ENCODE assay signal across 1 cellular context in the genomic region with DNA sequence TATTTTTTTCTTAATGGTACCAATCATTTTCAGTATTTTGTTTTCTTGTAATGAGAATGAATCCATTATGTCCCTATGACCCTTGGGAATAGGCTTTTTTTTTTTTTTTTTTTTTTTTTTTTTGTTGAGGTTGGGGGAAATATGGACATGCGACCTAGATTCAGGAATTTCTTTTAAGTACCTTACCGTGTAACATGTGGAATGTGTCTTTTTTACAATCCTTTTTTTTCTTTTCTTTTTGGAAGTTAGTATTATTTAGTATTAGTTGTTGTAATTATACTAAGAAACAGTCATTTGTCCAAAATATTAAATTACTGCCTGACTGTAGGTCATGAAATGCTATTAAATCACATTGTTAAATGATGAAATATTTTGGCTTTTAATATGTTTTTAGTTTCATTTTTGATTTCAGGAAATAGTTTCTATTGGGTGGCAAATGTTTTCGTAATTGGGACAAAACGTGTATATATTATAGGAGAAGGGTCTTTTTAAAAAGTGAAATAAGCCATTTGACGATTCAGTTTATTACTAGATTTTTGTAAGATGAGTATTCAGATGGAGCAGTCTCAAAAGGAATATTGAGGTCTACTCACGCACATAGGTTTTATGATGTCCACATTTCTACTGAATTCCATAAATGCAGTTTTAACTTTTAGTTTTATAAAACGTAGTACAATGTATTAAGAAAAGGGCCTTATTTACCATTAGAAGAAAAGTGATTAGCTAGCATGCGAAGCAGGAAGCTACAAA.
TF ChIP-seq lines count a peak whose summit lies in the region.

No MANE protein-coding gene starts in this region.

TF ChIP-seq in GM12878, 131 proteins besides CTCF, POLR2A, EP300 and RAD21 (continued from another document and continues in another):
- TF ChIP-seq, protein P1, sequence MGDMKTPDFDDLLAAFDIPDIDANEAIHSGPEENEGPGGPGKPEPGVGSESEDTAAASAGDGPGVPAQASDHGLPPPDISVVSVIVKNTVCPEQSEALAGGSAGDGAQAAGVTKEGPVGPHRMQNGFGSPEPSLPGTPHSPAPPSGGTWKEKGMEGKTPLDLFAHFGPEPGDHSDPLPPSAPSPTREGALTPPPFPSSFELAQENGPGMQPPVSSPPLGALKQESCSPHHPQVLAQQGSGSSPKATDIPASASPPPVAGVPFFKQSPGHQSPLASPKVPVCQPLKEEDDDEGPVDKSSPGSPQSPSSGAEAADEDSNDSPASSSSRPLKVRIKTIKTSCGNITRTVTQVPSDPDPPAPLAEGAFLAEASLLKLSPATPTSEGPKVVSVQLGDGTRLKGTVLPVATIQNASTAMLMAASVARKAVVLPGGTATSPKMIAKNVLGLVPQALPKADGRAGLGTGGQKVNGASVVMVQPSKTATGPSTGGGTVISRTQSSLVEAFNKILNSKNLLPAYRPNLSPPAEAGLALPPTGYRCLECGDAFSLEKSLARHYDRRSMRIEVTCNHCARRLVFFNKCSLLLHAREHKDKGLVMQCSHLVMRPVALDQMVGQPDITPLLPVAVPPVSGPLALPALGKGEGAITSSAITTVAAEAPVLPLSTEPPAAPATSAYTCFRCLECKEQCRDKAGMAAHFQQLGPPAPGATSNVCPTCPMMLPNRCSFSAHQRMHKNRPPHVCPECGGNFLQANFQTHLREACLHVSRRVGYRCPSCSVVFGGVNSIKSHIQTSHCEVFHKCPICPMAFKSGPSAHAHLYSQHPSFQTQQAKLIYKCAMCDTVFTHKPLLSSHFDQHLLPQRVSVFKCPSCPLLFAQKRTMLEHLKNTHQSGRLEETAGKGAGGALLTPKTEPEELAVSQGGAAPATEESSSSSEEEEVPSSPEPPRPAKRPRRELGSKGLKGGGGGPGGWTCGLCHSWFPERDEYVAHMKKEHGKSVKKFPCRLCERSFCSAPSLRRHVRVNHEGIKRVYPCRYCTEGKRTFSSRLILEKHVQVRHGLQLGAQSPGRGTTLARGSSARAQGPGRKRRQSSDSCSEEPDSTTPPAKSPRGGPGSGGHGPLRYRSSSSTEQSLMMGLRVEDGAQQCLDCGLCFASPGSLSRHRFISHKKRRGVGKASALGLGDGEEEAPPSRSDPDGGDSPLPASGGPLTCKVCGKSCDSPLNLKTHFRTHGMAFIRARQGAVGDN (IDR thresholded peaks at IDR 0.05): no peak
- TF ChIP-seq SUZ12 (IDR thresholded peaks at IDR 0.05; ENCODE audit: unreplicated experiment) (no peak), STAT1 (conservative IDR thresholded peaks at IDR 0.05) (no peak), BCL11A (IDR thresholded peaks at IDR 0.05; ENCODE audit: low read depth, low read length) (no peak), ZSCAN29 (IDR thresholded peaks at IDR 0.05) (no peak), RFX5 (IDR thresholded peaks at IDR 0.05; ENCODE audit: low read depth, low read length) (no peak), ETV6 (conservative IDR thresholded peaks at IDR 0.05 in 1 of 2, IDR thresholded peaks at IDR 0.05 in 1 of 2; ENCODE audit: borderline replicate concordance in 1 of 2, low read depth in 1 of 2) (no peak), SRF (IDR thresholded peaks at IDR 0.05; ENCODE audit: low read depth in 2 of 2, low read length in 2 of 2) (no peak), YY1 (IDR thresholded peaks at IDR 0.05; ENCODE audit: low read depth, low read length) (no peak), NFYA (IDR thresholded peaks at IDR 0.05; ENCODE audit: borderline replicate concordance, low read depth, low read length) (no peak), GABPA (IDR thresholded peaks at IDR 0.05; ENCODE audit: low read depth) (no peak), HDGF (IDR thresholded peaks at IDR 0.05) (no peak), TCF12 (IDR thresholded peaks at IDR 0.05; ENCODE audit: low read depth, low read length) (no peak), RUNX3 (IDR thresholded peaks at IDR 0.05; ENCODE audit: low read length) (no peak), HDAC2 (IDR thresholded peaks at IDR 0.05) (no peak), MEF2B (IDR thresholded peaks at IDR 0.05; ENCODE audit: partially characterized antibody, poor library complexity, severe bottlenecking) (peak; percentile 53), RB1 (IDR thresholded peaks at IDR 0.05; ENCODE audit: borderline replicate concordance) (no peak), TCF3 (IDR thresholded peaks at IDR 0.05; ENCODE audit: borderline replicate concordance, insufficient read depth, low read depth, low read length) (no peak), ZNF217 (IDR thresholded peaks at IDR 0.05) (no peak), ZZZ3 (IDR thresholded peaks at IDR 0.05; ENCODE audit: control insufficient read depth, insufficient read length, low read depth) (no peak), FOXK2 (IDR thresholded peaks at IDR 0.05) (no peak)
- TF ChIP-seq, protein P2, sequence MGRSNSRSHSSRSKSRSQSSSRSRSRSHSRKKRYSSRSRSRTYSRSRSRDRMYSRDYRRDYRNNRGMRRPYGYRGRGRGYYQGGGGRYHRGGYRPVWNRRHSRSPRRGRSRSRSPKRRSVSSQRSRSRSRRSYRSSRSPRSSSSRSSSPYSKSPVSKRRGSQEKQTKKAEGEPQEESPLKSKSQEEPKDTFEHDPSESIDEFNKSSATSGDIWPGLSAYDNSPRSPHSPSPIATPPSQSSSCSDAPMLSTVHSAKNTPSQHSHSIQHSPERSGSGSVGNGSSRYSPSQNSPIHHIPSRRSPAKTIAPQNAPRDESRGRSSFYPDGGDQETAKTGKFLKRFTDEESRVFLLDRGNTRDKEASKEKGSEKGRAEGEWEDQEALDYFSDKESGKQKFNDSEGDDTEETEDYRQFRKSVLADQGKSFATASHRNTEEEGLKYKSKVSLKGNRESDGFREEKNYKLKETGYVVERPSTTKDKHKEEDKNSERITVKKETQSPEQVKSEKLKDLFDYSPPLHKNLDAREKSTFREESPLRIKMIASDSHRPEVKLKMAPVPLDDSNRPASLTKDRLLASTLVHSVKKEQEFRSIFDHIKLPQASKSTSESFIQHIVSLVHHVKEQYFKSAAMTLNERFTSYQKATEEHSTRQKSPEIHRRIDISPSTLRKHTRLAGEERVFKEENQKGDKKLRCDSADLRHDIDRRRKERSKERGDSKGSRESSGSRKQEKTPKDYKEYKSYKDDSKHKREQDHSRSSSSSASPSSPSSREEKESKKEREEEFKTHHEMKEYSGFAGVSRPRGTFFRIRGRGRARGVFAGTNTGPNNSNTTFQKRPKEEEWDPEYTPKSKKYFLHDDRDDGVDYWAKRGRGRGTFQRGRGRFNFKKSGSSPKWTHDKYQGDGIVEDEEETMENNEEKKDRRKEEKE (IDR thresholded peaks at IDR 0.05): no peak
- TF ChIP-seq, protein P3, sequence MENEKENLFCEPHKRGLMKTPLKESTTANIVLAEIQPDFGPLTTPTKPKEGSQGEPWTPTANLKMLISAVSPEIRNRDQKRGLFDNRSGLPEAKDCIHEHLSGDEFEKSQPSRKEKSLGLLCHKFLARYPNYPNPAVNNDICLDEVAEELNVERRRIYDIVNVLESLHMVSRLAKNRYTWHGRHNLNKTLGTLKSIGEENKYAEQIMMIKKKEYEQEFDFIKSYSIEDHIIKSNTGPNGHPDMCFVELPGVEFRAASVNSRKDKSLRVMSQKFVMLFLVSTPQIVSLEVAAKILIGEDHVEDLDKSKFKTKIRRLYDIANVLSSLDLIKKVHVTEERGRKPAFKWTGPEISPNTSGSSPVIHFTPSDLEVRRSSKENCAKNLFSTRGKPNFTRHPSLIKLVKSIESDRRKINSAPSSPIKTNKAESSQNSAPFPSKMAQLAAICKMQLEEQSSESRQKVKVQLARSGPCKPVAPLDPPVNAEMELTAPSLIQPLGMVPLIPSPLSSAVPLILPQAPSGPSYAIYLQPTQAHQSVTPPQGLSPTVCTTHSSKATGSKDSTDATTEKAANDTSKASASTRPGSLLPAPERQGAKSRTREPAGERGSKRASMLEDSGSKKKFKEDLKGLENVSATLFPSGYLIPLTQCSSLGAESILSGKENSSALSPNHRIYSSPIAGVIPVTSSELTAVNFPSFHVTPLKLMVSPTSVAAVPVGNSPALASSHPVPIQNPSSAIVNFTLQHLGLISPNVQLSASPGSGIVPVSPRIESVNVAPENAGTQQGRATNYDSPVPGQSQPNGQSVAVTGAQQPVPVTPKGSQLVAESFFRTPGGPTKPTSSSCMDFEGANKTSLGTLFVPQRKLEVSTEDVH (IDR thresholded peaks at IDR 0.05; ENCODE audit: low read depth, partially characterized antibody): no peak
- TF ChIP-seq, protein P4, sequence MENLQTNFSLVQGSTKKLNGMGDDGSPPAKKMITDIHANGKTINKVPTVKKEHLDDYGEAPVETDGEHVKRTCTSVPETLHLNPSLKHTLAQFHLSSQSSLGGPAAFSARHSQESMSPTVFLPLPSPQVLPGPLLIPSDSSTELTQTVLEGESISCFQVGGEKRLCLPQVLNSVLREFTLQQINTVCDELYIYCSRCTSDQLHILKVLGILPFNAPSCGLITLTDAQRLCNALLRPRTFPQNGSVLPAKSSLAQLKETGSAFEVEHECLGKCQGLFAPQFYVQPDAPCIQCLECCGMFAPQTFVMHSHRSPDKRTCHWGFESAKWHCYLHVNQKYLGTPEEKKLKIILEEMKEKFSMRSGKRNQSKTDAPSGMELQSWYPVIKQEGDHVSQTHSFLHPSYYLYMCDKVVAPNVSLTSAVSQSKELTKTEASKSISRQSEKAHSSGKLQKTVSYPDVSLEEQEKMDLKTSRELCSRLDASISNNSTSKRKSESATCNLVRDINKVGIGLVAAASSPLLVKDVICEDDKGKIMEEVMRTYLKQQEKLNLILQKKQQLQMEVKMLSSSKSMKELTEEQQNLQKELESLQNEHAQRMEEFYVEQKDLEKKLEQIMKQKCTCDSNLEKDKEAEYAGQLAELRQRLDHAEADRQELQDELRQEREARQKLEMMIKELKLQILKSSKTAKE (IDR thresholded peaks at IDR 0.05; ENCODE audit: low read depth, poor library complexity, severe bottlenecking): no peak
- TF ChIP-seq, protein P5, sequence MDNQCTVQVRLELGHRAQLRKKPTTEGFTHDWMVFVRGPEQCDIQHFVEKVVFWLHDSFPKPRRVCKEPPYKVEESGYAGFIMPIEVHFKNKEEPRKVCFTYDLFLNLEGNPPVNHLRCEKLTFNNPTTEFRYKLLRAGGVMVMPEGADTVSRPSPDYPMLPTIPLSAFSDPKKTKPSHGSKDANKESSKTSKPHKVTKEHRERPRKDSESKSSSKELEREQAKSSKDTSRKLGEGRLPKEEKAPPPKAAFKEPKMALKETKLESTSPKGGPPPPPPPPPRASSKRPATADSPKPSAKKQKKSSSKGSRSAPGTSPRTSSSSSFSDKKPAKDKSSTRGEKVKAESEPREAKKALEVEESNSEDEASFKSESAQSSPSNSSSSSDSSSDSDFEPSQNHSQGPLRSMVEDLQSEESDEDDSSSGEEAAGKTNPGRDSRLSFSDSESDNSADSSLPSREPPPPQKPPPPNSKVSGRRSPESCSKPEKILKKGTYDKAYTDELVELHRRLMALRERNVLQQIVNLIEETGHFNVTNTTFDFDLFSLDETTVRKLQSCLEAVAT (IDR thresholded peaks at IDR 0.05): peak; percentile 61; the same call in 1 of the 2 replicates
- TF ChIP-seq, protein P6, sequence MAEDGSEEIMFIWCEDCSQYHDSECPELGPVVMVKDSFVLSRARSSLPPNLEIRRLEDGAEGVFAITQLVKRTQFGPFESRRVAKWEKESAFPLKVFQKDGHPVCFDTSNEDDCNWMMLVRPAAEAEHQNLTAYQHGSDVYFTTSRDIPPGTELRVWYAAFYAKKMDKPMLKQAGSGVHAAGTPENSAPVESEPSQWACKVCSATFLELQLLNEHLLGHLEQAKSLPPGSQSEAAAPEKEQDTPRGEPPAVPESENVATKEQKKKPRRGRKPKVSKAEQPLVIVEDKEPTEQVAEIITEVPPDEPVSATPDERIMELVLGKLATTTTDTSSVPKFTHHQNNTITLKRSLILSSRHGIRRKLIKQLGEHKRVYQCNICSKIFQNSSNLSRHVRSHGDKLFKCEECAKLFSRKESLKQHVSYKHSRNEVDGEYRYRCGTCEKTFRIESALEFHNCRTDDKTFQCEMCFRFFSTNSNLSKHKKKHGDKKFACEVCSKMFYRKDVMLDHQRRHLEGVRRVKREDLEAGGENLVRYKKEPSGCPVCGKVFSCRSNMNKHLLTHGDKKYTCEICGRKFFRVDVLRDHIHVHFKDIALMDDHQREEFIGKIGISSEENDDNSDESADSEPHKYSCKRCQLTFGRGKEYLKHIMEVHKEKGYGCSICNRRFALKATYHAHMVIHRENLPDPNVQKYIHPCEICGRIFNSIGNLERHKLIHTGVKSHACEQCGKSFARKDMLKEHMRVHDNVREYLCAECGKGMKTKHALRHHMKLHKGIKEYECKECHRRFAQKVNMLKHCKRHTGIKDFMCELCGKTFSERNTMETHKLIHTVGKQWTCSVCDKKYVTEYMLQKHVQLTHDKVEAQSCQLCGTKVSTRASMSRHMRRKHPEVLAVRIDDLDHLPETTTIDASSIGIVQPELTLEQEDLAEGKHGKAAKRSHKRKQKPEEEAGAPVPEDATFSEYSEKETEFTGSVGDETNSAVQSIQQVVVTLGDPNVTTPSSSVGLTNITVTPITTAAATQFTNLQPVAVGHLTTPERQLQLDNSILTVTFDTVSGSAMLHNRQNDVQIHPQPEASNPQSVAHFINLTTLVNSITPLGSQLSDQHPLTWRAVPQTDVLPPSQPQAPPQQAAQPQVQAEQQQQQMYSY (CRISPR knock-in tag; IDR thresholded peaks at IDR 0.05): no peak
- TF ChIP-seq, protein P7, sequence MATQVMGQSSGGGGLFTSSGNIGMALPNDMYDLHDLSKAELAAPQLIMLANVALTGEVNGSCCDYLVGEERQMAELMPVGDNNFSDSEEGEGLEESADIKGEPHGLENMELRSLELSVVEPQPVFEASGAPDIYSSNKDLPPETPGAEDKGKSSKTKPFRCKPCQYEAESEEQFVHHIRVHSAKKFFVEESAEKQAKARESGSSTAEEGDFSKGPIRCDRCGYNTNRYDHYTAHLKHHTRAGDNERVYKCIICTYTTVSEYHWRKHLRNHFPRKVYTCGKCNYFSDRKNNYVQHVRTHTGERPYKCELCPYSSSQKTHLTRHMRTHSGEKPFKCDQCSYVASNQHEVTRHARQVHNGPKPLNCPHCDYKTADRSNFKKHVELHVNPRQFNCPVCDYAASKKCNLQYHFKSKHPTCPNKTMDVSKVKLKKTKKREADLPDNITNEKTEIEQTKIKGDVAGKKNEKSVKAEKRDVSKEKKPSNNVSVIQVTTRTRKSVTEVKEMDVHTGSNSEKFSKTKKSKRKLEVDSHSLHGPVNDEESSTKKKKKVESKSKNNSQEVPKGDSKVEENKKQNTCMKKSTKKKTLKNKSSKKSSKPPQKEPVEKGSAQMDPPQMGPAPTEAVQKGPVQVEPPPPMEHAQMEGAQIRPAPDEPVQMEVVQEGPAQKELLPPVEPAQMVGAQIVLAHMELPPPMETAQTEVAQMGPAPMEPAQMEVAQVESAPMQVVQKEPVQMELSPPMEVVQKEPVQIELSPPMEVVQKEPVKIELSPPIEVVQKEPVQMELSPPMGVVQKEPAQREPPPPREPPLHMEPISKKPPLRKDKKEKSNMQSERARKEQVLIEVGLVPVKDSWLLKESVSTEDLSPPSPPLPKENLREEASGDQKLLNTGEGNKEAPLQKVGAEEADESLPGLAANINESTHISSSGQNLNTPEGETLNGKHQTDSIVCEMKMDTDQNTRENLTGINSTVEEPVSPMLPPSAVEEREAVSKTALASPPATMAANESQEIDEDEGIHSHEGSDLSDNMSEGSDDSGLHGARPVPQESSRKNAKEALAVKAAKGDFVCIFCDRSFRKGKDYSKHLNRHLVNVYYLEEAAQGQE (IDR thresholded peaks at IDR 0.05; ENCODE audit: low read depth, low read length): no peak
- TF ChIP-seq, protein P8, sequence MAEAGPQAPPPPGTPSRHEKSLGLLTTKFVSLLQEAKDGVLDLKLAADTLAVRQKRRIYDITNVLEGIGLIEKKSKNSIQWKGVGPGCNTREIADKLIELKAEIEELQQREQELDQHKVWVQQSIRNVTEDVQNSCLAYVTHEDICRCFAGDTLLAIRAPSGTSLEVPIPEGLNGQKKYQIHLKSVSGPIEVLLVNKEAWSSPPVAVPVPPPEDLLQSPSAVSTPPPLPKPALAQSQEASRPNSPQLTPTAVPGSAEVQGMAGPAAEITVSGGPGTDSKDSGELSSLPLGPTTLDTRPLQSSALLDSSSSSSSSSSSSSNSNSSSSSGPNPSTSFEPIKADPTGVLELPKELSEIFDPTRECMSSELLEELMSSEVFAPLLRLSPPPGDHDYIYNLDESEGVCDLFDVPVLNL (IDR thresholded peaks at IDR 0.05; ENCODE audit: low read depth, low read length): no peak
